In genomic region chr2:113528904-113529303, GRCh38 we compare ENCODE assay signal across 7 cellular contexts. TPM values are rescaled to one million over a fixed set of nuclear protein-coding genes. Genes with fewer than 3 reads are reported as not detected.
"Had no signal": no experiment of that assay in that cellular context is flagged by ENCODE, and none has a peak within 500 bp of the region (broad histone marks: within the 10 kb centered on the region; RNA-seq: fewer than 3 reads in every experiment).

No MANE protein-coding gene starts in this region.

RNA-seq across cellular contexts. Expression of gene FOXD4L1, which starts 30.4 kb away (rescaled TPM):
- total RNA-seq: kidney epithelial cell, lower leg skin, mesenteric fat pad had no signal
- polyA plus RNA-seq: hepatocyte; immature natural killer cell; liver; naive thymus-derived CD4-positive, alpha-beta T cell had no signal
